In genomic region chr5:132506094-132506692, GRCh38 we compare ENCODE assay signal across 8 cellular contexts. TPM values are rescaled to one million over a fixed set of nuclear protein-coding genes. Genes with fewer than 3 reads are reported as not detected.
DNase-seq lines count a peak whose midpoint lies in the region; ATAC-seq and TF ChIP-seq lines count a peak whose summit lies in the region.

No MANE protein-coding gene starts in this region.

- in situ Hi-C loops in KBM-7 (cut with MboI; ENCODE audit: low pct_unique_long_range_greater_than_20kb, low sequenced_read_pairs): loop anchor here (25.0 kb wide), 1 partner anchor 444 kb away; the partner anchor contains the start of genes CSF2 and IL3

- no peaks in the 10 kb centered on the region for H3K27me3 Mint-ChIP-seq in activated naive CD8-positive, alpha-beta T cell treated with anti-CD3 and anti-CD28 coated beads, Interleukin-2, amount 10 ng/mL, durations not matched to agents 7 days and 5 days

- no peak for TF ChIP-seq POLR2A in testis (IDR thresholded peaks at IDR 0.05)

- H3K27ac Mint-ChIP-seq in activated naive CD8-positive, alpha-beta T cell treated with anti-CD3 and anti-CD28 coated beads, Interleukin-2, amount 10 ng/mL, durations not matched to agents 7 days and 5 days: no peak overlapping the region

- no peaks in the 10 kb centered on the region for H3K4me1 ChIP-seq in testis

- H3K9me3 ChIP-seq in testis: no peaks in the 10 kb centered on the region

- ATAC-seq in GM18861 (IDR thresholded peaks at IDR 0.05; ENCODE audit: unreplicated experiment) (peak; percentile 60), GM19452 (IDR thresholded peaks at IDR 0.05; ENCODE audit: unreplicated experiment) (no peak)
- peak; percentile 65 for ATAC-seq in activated naive CD8-positive, alpha-beta T cell treated with anti-CD3 and anti-CD28 coated beads, Interleukin-2, amount 10 ng/mL, durations not matched to agents 7 days and 5 days (ENCODE audit: low read depth)

- peaks cover 2% of the 10 kb centered on the region for H3K36me3 Mint-ChIP-seq in activated naive CD8-positive, alpha-beta T cell treated with anti-CD3 and anti-CD28 coated beads, Interleukin-2, amount 10 ng/mL, durations not matched to agents 7 days and 5 days

- H3K4me3 ChIP-seq in testis: no peak overlapping the region

- DNase-seq in Ammon's horn (ENCODE audit: low spot score) (peak; percentile 70), KBM-7 (peak; percentile 49), iPS-NIHi11 (ENCODE audit: low spot score) (peak; percentile 60), testis (peak; percentile 59), NCI-H774 (lab: John Stamatoyannopoulos, UW) (no peak)
- no peak for DNase-seq in activated naive CD8-positive, alpha-beta T cell treated with anti-CD3 and anti-CD28 coated beads, Interleukin-2, amount 10 ng/mL, durations not matched to agents 7 days and 5 days

- peaks cover 7% of the 10 kb centered on the region for H3K4me1 Mint-ChIP-seq in activated naive CD8-positive, alpha-beta T cell treated with anti-CD3 and anti-CD28 coated beads, Interleukin-2, amount 10 ng/mL, durations not matched to agents 7 days and 5 days

- no peak overlapping the region for H3K4me3 Mint-ChIP-seq in activated naive CD8-positive, alpha-beta T cell treated with anti-CD3 and anti-CD28 coated beads, Interleukin-2, amount 10 ng/mL, durations not matched to agents 7 days and 5 days

- POLR2A ChIA-PET in activated naive CD8-positive, alpha-beta T cell treated with anti-CD3 and anti-CD28 coated beads, Interleukin-2, amount 10 ng/mL, durations not matched to agents 7 days and 5 days (lab: Charles Lee): interaction anchor here (1.4 kb wide), 1 partner anchor 80 kb away, joined by 3 read pairs; no protein-coding TSS in a partner anchor

- H3K9me3 Mint-ChIP-seq in activated naive CD8-positive, alpha-beta T cell treated with anti-CD3 and anti-CD28 coated beads, Interleukin-2, amount 10 ng/mL, durations not matched to agents 7 days and 5 days: no peaks in the 10 kb centered on the region

- WGBS in testis, 2 donors: 47 to 52% methylated on average over 1 of the region's 1 CpG

- no peak overlapping the region for H3K27ac ChIP-seq in testis

- TF ChIP-seq CTCF in testis (IDR thresholded peaks at IDR 0.05): peak; percentile 31 to 53 (median 38)

- intact Hi-C loops in testis (cut with DNase I; ENCODE audit: low total_unique reads): no loop called here

- no peaks in the 10 kb centered on the region for H3K27me3 ChIP-seq in testis

- H3K36me3 ChIP-seq in testis (ENCODE audit: low read depth, missing control alignments): no peaks in the 10 kb centered on the region

RNA-seq across cellular contexts. Expression of gene IRF1, which starts 15.6 kb away (rescaled TPM):
- 100 to 1,000 TPM; 228 to 238 TPM for total RNA-seq in activated naive CD8-positive, alpha-beta T cell treated with anti-CD3 and anti-CD28 coated beads, Interleukin-2, amount 10 ng/mL, durations not matched to agents 7 days and 5 days
- 10 to 100 TPM; 20.2 to 22.5 TPM for total RNA-seq in testis
- 31.7 TPM for polyA plus RNA-seq in testis (ENCODE audit: insufficient read depth, low read depth, low replicate concordance)

RNA-seq across cellular contexts. Expression of gene IL5, which starts 37.1 kb away (rescaled TPM):
- total RNA-seq in activated naive CD8-positive, alpha-beta T cell treated with anti-CD3 and anti-CD28 coated beads, Interleukin-2, amount 10 ng/mL, durations not matched to agents 7 days and 5 days: not detected
- total RNA-seq in testis: 10 to 100 TPM in 1 of 2 donors, 1 to 10 TPM in 1; 2.2 to 12.4 TPM
- 5.4 TPM for polyA plus RNA-seq in testis (ENCODE audit: insufficient read depth, low read depth, low replicate concordance)

RNA-seq across cellular contexts. Expression of gene RAD50, which starts 50.6 kb away (rescaled TPM):
- 10 to 100 TPM; 30.7 to 34.1 TPM for total RNA-seq in activated naive CD8-positive, alpha-beta T cell treated with anti-CD3 and anti-CD28 coated beads, Interleukin-2, amount 10 ng/mL, durations not matched to agents 7 days and 5 days
- total RNA-seq in testis: 10 to 100 TPM; 38.6 to 41.6 TPM
- 5.0 TPM for polyA plus RNA-seq in testis (ENCODE audit: insufficient read depth, low read depth, low replicate concordance)

Comparison
In these comparisons a context has a peak if more than half of its experiments do, and no peak if none do; other contexts are left out.
1. DNase-seq: peak in Ammon's horn (single experiment), KBM-7 (single experiment), iPS-NIHi11 (single experiment) and testis (single experiment); none in activated naive CD8-positive, alpha-beta T cell treated with anti-CD3 and anti-CD28 coated beads, Interleukin-2, amount 10 ng/mL, durations not matched to agents 7 days and 5 days (single experiment) and NCI-H774 (single experiment).
2. RNA of gene IRF1, which starts 15.6 kb away (total RNA-seq): 228 to 238 TPM in activated naive CD8-positive, alpha-beta T cell treated with anti-CD3 and anti-CD28 coated beads, Interleukin-2, amount 10 ng/mL, durations not matched to agents 7 days and 5 days; 20.2 to 22.5 TPM in testis; every median in the first group is over 4 times any median in the second.